Comparison of ENCODE assay signal across 19 cellular contexts in the genomic region with DNA sequence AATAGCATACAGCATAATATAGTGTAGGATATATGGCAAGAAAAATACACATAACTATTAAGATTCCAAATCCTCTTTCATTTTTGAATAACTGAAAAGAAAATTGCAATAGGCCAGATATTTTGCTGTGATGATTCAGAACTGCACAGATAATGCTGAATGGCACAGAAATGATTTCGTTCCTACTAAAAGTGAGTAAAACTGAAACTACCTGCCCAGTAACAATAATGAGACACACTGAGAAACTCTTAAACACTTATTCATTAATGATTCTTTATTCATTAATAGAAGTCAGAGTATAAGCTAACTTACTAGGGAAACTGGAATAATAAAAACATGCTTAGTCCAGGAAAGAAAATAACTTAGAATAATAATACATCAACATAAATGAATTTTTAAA.
A peak's percentile ranks its signal among the peaks of the same experiment; 100 is the strongest.
DNase-seq lines count a peak whose midpoint lies in the region; ATAC-seq and TF ChIP-seq lines count a peak whose summit lies in the region.
"Had no signal": no experiment of that assay in that cellular context is flagged by ENCODE, and none has a peak within 500 bp of the region (broad histone marks: within the 10 kb centered on the region; RNA-seq: fewer than 3 reads in every experiment).

No MANE protein-coding gene starts in this region.

- no peak overlapping the region for H3K4me3 ChIP-seq in gastrocnemius medialis
- H3K4me3 ChIP-seq: smooth muscle cell had no signal

- no peak overlapping the region for H3K27ac ChIP-seq in gastrocnemius medialis
- H3K27ac ChIP-seq: uterus had no signal

- intact Hi-C loops in gastrocnemius medialis (cut with DNase I; ENCODE audit: low total_unique reads): no loop called here

- in situ Hi-C loops in gastrocnemius medialis (cut with MboI; ENCODE audit: low sequenced_read_pairs in 4 of 4): no loop called here

- DNase-seq in SHP77 (lab: John Stamatoyannopoulos, UW) (no peak), gastrocnemius medialis (no peak)
- DNase-seq: activated CD4-positive, alpha-beta memory T cell treated with anti-CD3 and anti-CD28 coated beads, Interleukin-2, amount 10 ng/mL, durations not matched to agents 7 days and 5 days; amniotic stem cell; cerebellar nuclear complex; foreskin fibroblast; left ventricle myocardium superior; MM.1S; NCI-H2107; stimulated activated naive CD4-positive, alpha-beta T cell; uterus had no signal

- no peaks in the 10 kb centered on the region for H3K36me3 ChIP-seq in gastrocnemius medialis
- H3K36me3 ChIP-seq: uterus had no signal

- TF ChIP-seq CTCF in gastrocnemius medialis (IDR thresholded peaks at IDR 0.05 in 4 of 5, conservative IDR thresholded peaks at IDR 0.05 in 1 of 5): no peak

- no peaks in the 10 kb centered on the region for H3K9me3 ChIP-seq in gastrocnemius medialis
- H3K9me3 ChIP-seq: uterus had no signal

- H3K27me3 ChIP-seq in gastrocnemius medialis: no peaks in the 10 kb centered on the region
- H3K27me3 ChIP-seq: uterus had no signal

- H3K4me1 ChIP-seq in gastrocnemius medialis: no peaks in the 10 kb centered on the region
- H3K4me1 ChIP-seq: uterus had no signal

- peak; percentile 99 for ATAC-seq in GM18907 (IDR thresholded peaks at IDR 0.05; ENCODE audit: unreplicated experiment)
- peak; percentile 96 for ATAC-seq in GM21619 (IDR thresholded peaks at IDR 0.05; ENCODE audit: unreplicated experiment)
- peak; percentile 90 for ATAC-seq in HG03064 (IDR thresholded peaks at IDR 0.05; ENCODE audit: low read depth, unreplicated experiment)
- peak; percentile 63 for ATAC-seq in HG03575 (IDR thresholded peaks at IDR 0.05; ENCODE audit: extremely low read depth, insufficient number of reproducible peaks, low FRiP score, unreplicated experiment)
- ATAC-seq in GM18868 (IDR thresholded peaks at IDR 0.05; ENCODE audit: unreplicated experiment): no peak
- ATAC-seq in GM19023 (IDR thresholded peaks at IDR 0.05; ENCODE audit: unreplicated experiment): no peak
- ATAC-seq in gastrocnemius medialis: no peak
- ATAC-seq: left ventricle myocardium superior, Panc1 had no signal

- TF ChIP-seq POLR2A in gastrocnemius medialis (IDR thresholded peaks at IDR 0.05): no peak

Comparison
In these comparisons a context has a peak if more than half of its experiments do, and no peak if none do; other contexts are left out.
1. ATAC-seq: peak in GM18907 (single experiment), GM21619 (single experiment), HG03064 (single experiment) and HG03575 (single experiment); none in GM18868 (single experiment), GM19023 (single experiment) and gastrocnemius medialis (0 of 2).